14 cellular contexts compared by ENCODE assay signal in genomic region chr2:47193607-47194006, GRCh38. TPM values are rescaled to one million over a fixed set of nuclear protein-coding genes. Genes with fewer than 3 reads are reported as not detected.
DNase-seq lines count a peak whose midpoint lies in the region; ATAC-seq and TF ChIP-seq lines count a peak whose summit lies in the region.
"Had no signal": no experiment of that assay in that cellular context is flagged by ENCODE, and none has a peak within 500 bp of the region (broad histone marks: within the 10 kb centered on the region; RNA-seq: fewer than 3 reads in every experiment).

No MANE protein-coding gene starts in this region.

- DNase-seq in ELF-1 (ENCODE audit: low read depth, low spot score) (peak; percentile 35), Panc1 (ENCODE audit: low read depth, low spot score) (no peak), fibroblast of mammary gland (ENCODE audit: low read depth) (peak; percentile 7), kidney tubule cell (ENCODE audit: low spot score) (no peak)
- DNase-seq in activated T-helper 1 cell treated with anti-CD3 and anti-CD28 coated beads, Interleukin-12 subunit alpha, Interleukin-12 subunit beta, Interleukin-2, Interleukin-4 antibody, amounts not matched to agents 30 ng/mL and 10 ng/mL and 1 ng/mL, durations not matched to agents 14 hours and 24 hours and 36 hours (ENCODE audit: low spot score) = no peak
- DNase-seq: aorta; CD8-positive, alpha-beta T cell; left cardiac atrium; NCI-H1105 treated with DMSO at 0.1 percent for 48 hours had no signal

- TF ChIP-seq CTCF in Panc1 (IDR thresholded peaks at IDR 0.05) (no peak), fibroblast of mammary gland (conservative IDR thresholded peaks at IDR 0.05; ENCODE audit: control insufficient read depth, insufficient read depth, low read depth, low read length) (no peak), parathyroid adenoma (IDR thresholded peaks at IDR 0.05) (no peak)

- H3K27ac Mint-ChIP-seq in activated T-helper 1 cell treated with anti-CD3 and anti-CD28 coated beads, Interleukin-12 subunit alpha, Interleukin-12 subunit beta, Interleukin-2, Interleukin-4 antibody, amounts not matched to agents 30 ng/mL and 10 ng/mL and 1 ng/mL, durations not matched to agents 14 hours and 24 hours and 36 hours = no peak overlapping the region
- H3K27ac Mint-ChIP-seq: CD8-positive, alpha-beta T cell had no signal

- no peak overlapping the region for H3K9ac ChIP-seq in parathyroid adenoma

- CTCF ChIA-PET in Panc1 (lab: Charles Lee) = no interaction called here

- intact Hi-C loops in Panc1 (cut with micrococcal nuclease; ENCODE audit: unreplicated experiment) = no loop called here
- intact Hi-C loops in activated T-helper 1 cell treated with anti-CD3 and anti-CD28 coated beads, Interleukin-12 subunit alpha, Interleukin-12 subunit beta, Interleukin-2, Interleukin-4 antibody, amounts not matched to agents 30 ng/mL and 10 ng/mL and 1 ng/mL, durations not matched to agents 14 hours and 24 hours and 36 hours (cut with micrococcal nuclease) = no loop called here

- H3K79me2 ChIP-seq in parathyroid adenoma = no peaks in the 10 kb centered on the region

- ATAC-seq in Panc1 (no peak), HG02588 (IDR thresholded peaks at IDR 0.05; ENCODE audit: unreplicated experiment) (no peak), GM18498 (IDR thresholded peaks at IDR 0.05; ENCODE audit: unreplicated experiment) (no peak)
- ATAC-seq: CD8-positive, alpha-beta T cell had no signal

- no TSS peak for BruUV-seq in Panc1 (replicated peaks; lab: Mats Ljungman, UMichigan)

- in situ Hi-C loops in Panc1 (cut with HindIII; ENCODE audit: low pct_unique_long_range_greater_than_20kb, low sequenced_read_pairs) = no loop called here

- H3K27me3 Mint-ChIP-seq in activated T-helper 1 cell treated with anti-CD3 and anti-CD28 coated beads, Interleukin-12 subunit alpha, Interleukin-12 subunit beta, Interleukin-2, Interleukin-4 antibody, amounts not matched to agents 30 ng/mL and 10 ng/mL and 1 ng/mL, durations not matched to agents 14 hours and 24 hours and 36 hours (ENCODE audit: insufficient read depth) = peaks cover 21% of the 10 kb centered on the region

- no peaks in the 10 kb centered on the region for H3K9me3 ChIP-seq in Panc1 (ENCODE audit: control insufficient read depth, insufficient read depth, low read depth, low read length)
- no peaks in the 10 kb centered on the region for H3K9me3 ChIP-seq in parathyroid adenoma (ENCODE audit: control insufficient read depth, low read length)

- H3K36me3 Mint-ChIP-seq in activated T-helper 1 cell treated with anti-CD3 and anti-CD28 coated beads, Interleukin-12 subunit alpha, Interleukin-12 subunit beta, Interleukin-2, Interleukin-4 antibody, amounts not matched to agents 30 ng/mL and 10 ng/mL and 1 ng/mL, durations not matched to agents 14 hours and 24 hours and 36 hours (ENCODE audit: low read depth) = no peaks in the 10 kb centered on the region
- H3K36me3 Mint-ChIP-seq: CD8-positive, alpha-beta T cell had no signal

- POLR2A ChIA-PET in Panc1 (lab: Charles Lee) = no interaction called here

- H3K4me2 ChIP-seq in parathyroid adenoma (ENCODE audit: low read length) = no peak overlapping the region

- H3K36me3 ChIP-seq in Panc1 (ENCODE audit: control insufficient read depth, insufficient read depth, low read length) (no peaks in the 10 kb centered on the region), parathyroid adenoma (ENCODE audit: control insufficient read depth, insufficient read depth, low read length) (no peaks in the 10 kb centered on the region)

- H3K4me3 Mint-ChIP-seq in activated T-helper 1 cell treated with anti-CD3 and anti-CD28 coated beads, Interleukin-12 subunit alpha, Interleukin-12 subunit beta, Interleukin-2, Interleukin-4 antibody, amounts not matched to agents 30 ng/mL and 10 ng/mL and 1 ng/mL, durations not matched to agents 14 hours and 24 hours and 36 hours = no peak overlapping the region
- H3K4me3 Mint-ChIP-seq: CD8-positive, alpha-beta T cell had no signal

- H3K4me3 ChIP-seq in Panc1 (ENCODE audit: low read depth in 2 of 2, low read length in 2 of 2) = no peak overlapping the region
- no peak overlapping the region for H3K4me3 ChIP-seq in fibroblast of mammary gland (ENCODE audit: control insufficient read depth, low read depth, low read length)
- no peak overlapping the region for H3K4me3 ChIP-seq in parathyroid adenoma (ENCODE audit: low read depth, low read length)

- H3K27me3 ChIP-seq in Panc1 (ENCODE audit: control insufficient read depth, insufficient read depth, low read length) = no peaks in the 10 kb centered on the region
- no peaks in the 10 kb centered on the region for H3K27me3 ChIP-seq in parathyroid adenoma (ENCODE audit: control insufficient read depth, insufficient read depth, low read length)

- H3K4me1 Mint-ChIP-seq in activated T-helper 1 cell treated with anti-CD3 and anti-CD28 coated beads, Interleukin-12 subunit alpha, Interleukin-12 subunit beta, Interleukin-2, Interleukin-4 antibody, amounts not matched to agents 30 ng/mL and 10 ng/mL and 1 ng/mL, durations not matched to agents 14 hours and 24 hours and 36 hours (ENCODE audit: low read depth) = no peaks in the 10 kb centered on the region

- peak overlapping the region; percentile 83 for H2AFZ ChIP-seq in parathyroid adenoma

- H3K4me1 ChIP-seq in Panc1 (ENCODE audit: control insufficient read depth, insufficient read depth, low read length) (peaks cover 63% of the 10 kb centered on the region), parathyroid adenoma (peaks cover 25% of the 10 kb centered on the region)

- H3K27ac ChIP-seq in Panc1 (ENCODE audit: low read length) (peak overlapping the region; percentile 93), parathyroid adenoma (peak overlapping the region; percentile 11)
- H3K27ac ChIP-seq: HL-60 had no signal

- H3K9me3 Mint-ChIP-seq in activated T-helper 1 cell treated with anti-CD3 and anti-CD28 coated beads, Interleukin-12 subunit alpha, Interleukin-12 subunit beta, Interleukin-2, Interleukin-4 antibody, amounts not matched to agents 30 ng/mL and 10 ng/mL and 1 ng/mL, durations not matched to agents 14 hours and 24 hours and 36 hours = no peaks in the 10 kb centered on the region
- H3K9me3 Mint-ChIP-seq: CD8-positive, alpha-beta T cell had no signal

RNA-seq across cellular contexts. Expression of gene CALM2, which starts 17.3 kb away (rescaled TPM):
- 705 TPM for total RNA-seq in Panc1 (2021; ENCODE audit: unreplicated experiment)
- 531 TPM for polyA plus RNA-seq in Panc1 (2012; ENCODE audit: insufficient read length)
- 404 and 419 TPM in 2 replicates for total RNA-seq in activated T-helper 1 cell treated with anti-CD3 and anti-CD28 coated beads, Interleukin-12 subunit alpha, Interleukin-12 subunit beta, Interleukin-2, Interleukin-4 antibody, amounts not matched to agents 30 ng/mL and 10 ng/mL and 1 ng/mL, durations not matched to agents 14 hours and 24 hours and 36 hours

RNA-seq across cellular contexts. Expression of gene STPG4, which starts 38.5 kb away (rescaled TPM):
- total RNA-seq in Panc1 (2021; ENCODE audit: unreplicated experiment) = 0.36 TPM
- not detected for polyA plus RNA-seq in Panc1 (2012; ENCODE audit: insufficient read length)
- total RNA-seq in activated T-helper 1 cell treated with anti-CD3 and anti-CD28 coated beads, Interleukin-12 subunit alpha, Interleukin-12 subunit beta, Interleukin-2, Interleukin-4 antibody, amounts not matched to agents 30 ng/mL and 10 ng/mL and 1 ng/mL, durations not matched to agents 14 hours and 24 hours and 36 hours = 0.34 TPM in 1 of 2 replicates, not detected in the other
- total RNA-seq: left cardiac atrium, urinary bladder had no signal

Comparison
In these comparisons a context has a peak if more than half of its experiments do, and no peak if none do; other contexts are left out.
1. DNase-seq: peak in ELF-1 (single experiment) and fibroblast of mammary gland (single experiment); none in Panc1 (single experiment), activated T-helper 1 cell treated with anti-CD3 and anti-CD28 coated beads, Interleukin-12 subunit alpha, Interleukin-12 subunit beta, Interleukin-2, Interleukin-4 antibody, amounts not matched to agents 30 ng/mL and 10 ng/mL and 1 ng/mL, durations not matched to agents 14 hours and 24 hours and 36 hours (single experiment) and kidney tubule cell (single experiment).